9 cellular contexts compared by ENCODE assay signal in genomic region chr17:81221371-81221841, GRCh38. TPM values are rescaled to one million over a fixed set of nuclear protein-coding genes. Genes with fewer than 3 reads are reported as not detected.
DNase-seq lines count a peak whose midpoint lies in the region; TF ChIP-seq lines count a peak whose summit lies in the region.
"Had no signal": no experiment of that assay in that cellular context is flagged by ENCODE, and none has a peak within 500 bp of the region (broad histone marks: within the 10 kb centered on the region; RNA-seq: fewer than 3 reads in every experiment).

No MANE protein-coding gene starts in this region.

- no peaks in the 10 kb centered on the region for H3K27me3 ChIP-seq in stomach

- no peaks in the 10 kb centered on the region for H3K9me3 ChIP-seq in stomach

- peak overlapping the region; percentile 68 for H3K4me3 Mint-ChIP-seq in activated naive CD4-positive, alpha-beta T cell treated with anti-CD3 and anti-CD28 coated beads for 36 hours

- H3K27ac ChIP-seq in VCaP = peak overlapping the region; percentile 78; the same call in 1 of the 2 replicates
- H3K27ac ChIP-seq in stomach = no peak overlapping the region

- DNase-seq in activated naive CD4-positive, alpha-beta T cell treated with anti-CD3 and anti-CD28 coated beads for 36 hours = no peak
- no peak for DNase-seq in activated naive CD4-positive, alpha-beta T cell (lab: John Stamatoyannopoulos, UW)
- DNase-seq in fibroblast of villous mesenchyme (ENCODE audit: low read depth) = no peak
- no peak for DNase-seq in stomach
- DNase-seq in AG08395 (ENCODE audit: low spot score) = no peak
- DNase-seq in middle frontal gyrus (ENCODE audit: extremely low spot score, low spot score) = no peak
- no peak for DNase-seq in NCI-H748 (lab: John Stamatoyannopoulos, UW; ENCODE audit: unreplicated experiment)
- DNase-seq: NCI-H2227 treated with DMSO at 0.1 percent for 48 hours had no signal

- peaks cover 19 to 26% (median 26%) of the 10 kb centered on the region in 4 donors for H3K4me1 ChIP-seq in stomach

- no peak for TF ChIP-seq CTCF in VCaP (conservative IDR thresholded peaks at IDR 0.05)
- TF ChIP-seq CTCF in fibroblast of villous mesenchyme (IDR thresholded peaks at IDR 0.05; ENCODE audit: insufficient read depth, low read depth, low read length) = no peak
- no peak for TF ChIP-seq CTCF in stomach (IDR thresholded peaks at IDR 0.05)

- no peaks in the 10 kb centered on the region for H3K9me3 Mint-ChIP-seq in activated naive CD4-positive, alpha-beta T cell treated with anti-CD3 and anti-CD28 coated beads for 36 hours

- no peak for TF ChIP-seq POLR2A in stomach (IDR thresholded peaks at IDR 0.05)

- intact Hi-C loops in activated naive CD4-positive, alpha-beta T cell treated with anti-CD3 and anti-CD28 coated beads for 36 hours (cut with micrococcal nuclease) = loop anchor here (5.0 kb wide), 1 partner anchor 189 kb away; no protein-coding TSS in a partner anchor
- intact Hi-C loops in stomach (cut with DNase I; ENCODE audit: low total_unique reads) = no loop called here

- H3K4me1 Mint-ChIP-seq in activated naive CD4-positive, alpha-beta T cell treated with anti-CD3 and anti-CD28 coated beads for 36 hours (ENCODE audit: low read depth) = peaks cover 16% of the 10 kb centered on the region

- no peak overlapping the region for H3K27ac Mint-ChIP-seq in activated naive CD4-positive, alpha-beta T cell treated with anti-CD3 and anti-CD28 coated beads for 36 hours

- CTCF ChIA-PET in activated naive CD4-positive, alpha-beta T cell treated with anti-CD3 and anti-CD28 coated beads for 36 hours (lab: Charles Lee) = no interaction called here

- 58 to 72% (median 65%) methylated on average over 11 of the region's 11 CpGs for WGBS in stomach, 5 donors

- H3K36me3 Mint-ChIP-seq in activated naive CD4-positive, alpha-beta T cell treated with anti-CD3 and anti-CD28 coated beads for 36 hours (ENCODE audit: low read depth) = peaks cover 4% of the 10 kb centered on the region

- H3K4me3 ChIP-seq in fibroblast of villous mesenchyme (ENCODE audit: low read depth, low read length) = peak overlapping the region; percentile 73
- peak overlapping the region in 3 of 4 donors; percentile 83 to 92 (median 88) for H3K4me3 ChIP-seq in stomach

- peaks cover 0 to 36% (median 24%) of the 10 kb centered on the region in 4 donors for H3K36me3 ChIP-seq in stomach

- TF ChIP-seq EP300 in stomach (IDR thresholded peaks at IDR 0.05) = no peak

- no peaks in the 10 kb centered on the region for H3K27me3 Mint-ChIP-seq in activated naive CD4-positive, alpha-beta T cell treated with anti-CD3 and anti-CD28 coated beads for 36 hours (ENCODE audit: low read depth)

RNA-seq across cellular contexts. Expression of gene CEP131, which starts 1.4 kb away (rescaled TPM):
- total RNA-seq in activated naive CD4-positive, alpha-beta T cell treated with anti-CD3 and anti-CD28 coated beads for 36 hours = 1 to 10 TPM; 9.4 to 9.8 TPM
- 9.9 and 10.3 TPM in 2 replicates for total RNA-seq in fibroblast of villous mesenchyme
- total RNA-seq in stomach = 10 to 100 TPM in 3 of 5 donors, 1 to 10 TPM in 2; 4.8 to 75.0 (median 12.5) TPM
- 10 to 100 TPM in 2 of 3 donors, 1 to 10 TPM in 1; 9.9 to 15.7 (median 11.8) TPM for polyA plus RNA-seq in stomach

RNA-seq across cellular contexts. Expression of gene TEPSIN, which starts 17.4 kb away (rescaled TPM):
- 10 to 100 TPM; 21.7 to 25.9 TPM for total RNA-seq in activated naive CD4-positive, alpha-beta T cell treated with anti-CD3 and anti-CD28 coated beads for 36 hours
- 13.2 and 17.7 TPM in 2 replicates for total RNA-seq in fibroblast of villous mesenchyme
- 100 to 1,000 TPM in 2 of 5 donors, 10 to 100 TPM in 2, 1 to 10 TPM in 1; 9.4 to 295 (median 22.3) TPM for total RNA-seq in stomach
- polyA plus RNA-seq in stomach = 10 to 100 TPM; 15.1 to 31.6 (median 18.1) TPM

RNA-seq across cellular contexts. Expression of gene NDUFAF8, which starts 17.7 kb away (rescaled TPM):
- 10 to 100 TPM; 75.7 to 77.0 TPM for total RNA-seq in activated naive CD4-positive, alpha-beta T cell treated with anti-CD3 and anti-CD28 coated beads for 36 hours
- total RNA-seq in fibroblast of villous mesenchyme (31.5 and 32.2 TPM in 2 replicates), stomach (100 to 1,000 TPM in 2 of 5 donors, 10 to 100 TPM in 2, not detected in 1; 14.5 to 185 (median 92.5) TPM)
- 10 to 100 TPM; 37.7 to 60.8 (median 43.4) TPM for polyA plus RNA-seq in stomach

RNA-seq across cellular contexts. Expression of gene AATK, which starts 55.4 kb away (rescaled TPM):
- total RNA-seq in activated naive CD4-positive, alpha-beta T cell treated with anti-CD3 and anti-CD28 coated beads for 36 hours = under 1 TPM in 1 of 2 experiments, not detected in 1; 0.32 TPM
- under 0.01 and 0.32 TPM in 2 replicates for total RNA-seq in fibroblast of villous mesenchyme
- total RNA-seq in stomach = 10 to 100 TPM in 4 of 5 donors, under 1 TPM in 1; 0.87 to 31.7 (median 10.9) TPM
- polyA plus RNA-seq in stomach = 1 to 10 TPM; 1.7 to 4.1 (median 3.1) TPM

RNA-seq across cellular contexts. Expression of gene PVALEF, which starts 56.1 kb away (rescaled TPM):
- total RNA-seq in activated naive CD4-positive, alpha-beta T cell treated with anti-CD3 and anti-CD28 coated beads for 36 hours = not detected
- total RNA-seq in fibroblast of villous mesenchyme = not detected in 2 replicates
- total RNA-seq in stomach = not detected
- polyA plus RNA-seq in stomach = not detected
